2 cellular contexts compared by ENCODE assay signal in genomic region chr3:99549918-99550603, GRCh38.
TF ChIP-seq lines count a peak whose summit lies in the region.

No MANE protein-coding gene starts in this region.

TF ChIP-seq in IMR-90, 13 proteins besides CTCF, POLR2A, EP300 and RAD21:
- TF ChIP-seq BHLHE40 (IDR thresholded peaks at IDR 0.05; ENCODE audit: low read depth, low read length) (no peak), NFE2L2 (IDR thresholded peaks at IDR 0.05; ENCODE audit: low read depth, low read length) (no peak), SMC3 (IDR thresholded peaks at IDR 0.05; ENCODE audit: low read depth, low read length) (no peak), USF2 (IDR thresholded peaks at IDR 0.05; ENCODE audit: low read depth, low read length) (no peak), FOS (IDR thresholded peaks at IDR 0.05; ENCODE audit: low read depth, low read length) (no peak), ELK1 (IDR thresholded peaks at IDR 0.05; ENCODE audit: borderline replicate concordance, low read depth, low read length) (no peak), RFX5 (IDR thresholded peaks at IDR 0.05; ENCODE audit: low read depth, low read length) (no peak), RCOR1 (IDR thresholded peaks at IDR 0.05; ENCODE audit: insufficient replicate concordance, low read length) (no peak), MAFK (IDR thresholded peaks at IDR 0.05; ENCODE audit: low read depth, low read length) (no peak), MAZ (IDR thresholded peaks at IDR 0.05; ENCODE audit: borderline replicate concordance, low read depth, low read length) (no peak), CHD1 (IDR thresholded peaks at IDR 0.05; ENCODE audit: low read depth, low read length) (no peak), CEBPB (IDR thresholded peaks at IDR 0.05; ENCODE audit: low read depth, low read length) (no peak), MXI1 (IDR thresholded peaks at IDR 0.05; ENCODE audit: borderline replicate concordance, low read depth, low read length) (no peak)
TF ChIP-seq in IMR-90: peak in this region for 0.

TF ChIP-seq in endothelial cell of umbilical vein, 7 proteins besides CTCF, POLR2A, EP300 and RAD21:
- TF ChIP-seq GATA2 (IDR thresholded peaks at IDR 0.05; ENCODE audit: insufficient read depth, insufficient read length, low read depth, low read length) (no peak), POLR2AphosphoS5 (IDR thresholded peaks at IDR 0.05; ENCODE audit: insufficient read depth, low read depth, low read length) (no peak), JUN (IDR thresholded peaks at IDR 0.05; ENCODE audit: borderline replicate concordance, insufficient read depth, insufficient read length, low read depth) (peak; percentile 7)
